1 cellular context compared by ENCODE assay signal in the genomic region with DNA sequence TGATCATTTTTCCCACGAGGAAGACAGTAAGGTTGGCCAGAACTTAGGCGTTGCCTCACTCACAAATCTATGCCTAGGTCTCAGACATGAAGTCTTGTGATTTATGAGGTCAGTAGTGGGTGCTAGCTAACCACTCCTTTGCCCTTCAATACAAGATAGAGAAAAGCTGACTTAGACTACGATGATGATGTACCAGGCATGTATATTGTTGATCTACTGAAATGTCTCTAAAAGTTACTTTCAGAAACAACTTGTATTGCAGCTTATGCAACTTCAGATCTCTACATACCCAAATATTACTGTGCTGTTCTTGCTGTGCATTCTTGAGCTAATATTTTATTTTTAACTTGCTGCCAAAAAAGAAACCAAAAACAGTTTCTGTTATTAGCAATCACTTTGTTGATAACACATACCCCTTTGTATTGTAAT.
TF ChIP-seq lines count a peak whose summit lies in the region.

No MANE protein-coding gene starts in this region.

TF ChIP-seq in GM23338, 12 proteins besides CTCF, POLR2A, EP300 and RAD21 (continued from another document):
- TF ChIP-seq, protein P1, sequence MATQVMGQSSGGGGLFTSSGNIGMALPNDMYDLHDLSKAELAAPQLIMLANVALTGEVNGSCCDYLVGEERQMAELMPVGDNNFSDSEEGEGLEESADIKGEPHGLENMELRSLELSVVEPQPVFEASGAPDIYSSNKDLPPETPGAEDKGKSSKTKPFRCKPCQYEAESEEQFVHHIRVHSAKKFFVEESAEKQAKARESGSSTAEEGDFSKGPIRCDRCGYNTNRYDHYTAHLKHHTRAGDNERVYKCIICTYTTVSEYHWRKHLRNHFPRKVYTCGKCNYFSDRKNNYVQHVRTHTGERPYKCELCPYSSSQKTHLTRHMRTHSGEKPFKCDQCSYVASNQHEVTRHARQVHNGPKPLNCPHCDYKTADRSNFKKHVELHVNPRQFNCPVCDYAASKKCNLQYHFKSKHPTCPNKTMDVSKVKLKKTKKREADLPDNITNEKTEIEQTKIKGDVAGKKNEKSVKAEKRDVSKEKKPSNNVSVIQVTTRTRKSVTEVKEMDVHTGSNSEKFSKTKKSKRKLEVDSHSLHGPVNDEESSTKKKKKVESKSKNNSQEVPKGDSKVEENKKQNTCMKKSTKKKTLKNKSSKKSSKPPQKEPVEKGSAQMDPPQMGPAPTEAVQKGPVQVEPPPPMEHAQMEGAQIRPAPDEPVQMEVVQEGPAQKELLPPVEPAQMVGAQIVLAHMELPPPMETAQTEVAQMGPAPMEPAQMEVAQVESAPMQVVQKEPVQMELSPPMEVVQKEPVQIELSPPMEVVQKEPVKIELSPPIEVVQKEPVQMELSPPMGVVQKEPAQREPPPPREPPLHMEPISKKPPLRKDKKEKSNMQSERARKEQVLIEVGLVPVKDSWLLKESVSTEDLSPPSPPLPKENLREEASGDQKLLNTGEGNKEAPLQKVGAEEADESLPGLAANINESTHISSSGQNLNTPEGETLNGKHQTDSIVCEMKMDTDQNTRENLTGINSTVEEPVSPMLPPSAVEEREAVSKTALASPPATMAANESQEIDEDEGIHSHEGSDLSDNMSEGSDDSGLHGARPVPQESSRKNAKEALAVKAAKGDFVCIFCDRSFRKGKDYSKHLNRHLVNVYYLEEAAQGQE (IDR thresholded peaks at IDR 0.05; ENCODE audit: unreplicated experiment) = no peak
TF ChIP-seq in GM23338: peak in this region for 0.
